In the genomic region with DNA sequence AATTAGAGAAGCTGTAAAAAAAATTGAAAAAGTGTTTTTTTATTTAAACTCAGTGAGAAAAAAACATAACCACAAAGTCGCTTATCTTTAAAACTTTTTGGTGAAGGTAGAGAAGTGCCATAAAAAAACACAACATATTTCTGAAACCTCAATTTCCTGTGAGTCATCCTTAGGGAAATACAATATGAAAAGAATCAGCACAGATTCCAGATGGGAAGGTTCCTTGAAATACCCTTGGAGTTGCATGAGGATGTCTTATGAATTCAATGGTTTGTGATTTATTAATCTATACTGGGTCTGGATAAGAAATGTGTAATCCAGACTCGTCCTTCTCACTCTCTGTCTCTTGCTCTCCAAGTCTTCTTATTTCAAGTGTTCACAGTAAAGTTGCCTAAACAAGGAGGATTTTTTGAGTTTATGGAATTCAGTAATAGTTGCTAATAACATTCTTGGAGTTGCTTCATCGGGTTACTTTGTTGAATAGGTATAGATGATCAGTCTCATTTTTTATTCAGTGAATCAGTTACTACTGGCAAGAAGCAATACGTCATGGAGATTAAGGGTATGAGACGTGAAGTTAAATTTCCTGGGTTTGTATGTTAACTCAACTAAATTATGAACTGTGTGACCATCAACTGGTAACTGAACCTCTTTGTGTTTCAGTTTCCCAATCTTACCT, we compare ENCODE assay signal across 16 cellular contexts.
A peak's percentile ranks its signal among the peaks of the same experiment; 100 is the strongest.
DNase-seq lines count a peak whose midpoint lies in the region; TF ChIP-seq lines count a peak whose summit lies in the region.
"Had no signal": no experiment of that assay in that cellular context is flagged by ENCODE, and none has a peak within 500 bp of the region (broad histone marks: within the 10 kb centered on the region; RNA-seq: fewer than 3 reads in every experiment).

No MANE protein-coding gene starts in this region.

- no peak overlapping the region for H2AFZ ChIP-seq in SK-N-SH (ENCODE audit: low read depth)

- peak overlapping the region; percentile 44 to 74; a peak in 3 of 4 replicates for H3K27ac ChIP-seq in SK-N-SH (ENCODE audit: low read depth in 2 of 2, low read length in 1 of 2)
- H3K27ac ChIP-seq: 22Rv1, thyroid gland had no signal

- H3K4me2 ChIP-seq in SK-N-SH = peak overlapping the region; percentile 44; the same call in 1 of the 2 replicates

- H3K4me1 ChIP-seq in SK-N-SH (ENCODE audit: control insufficient read depth in 1 of 2, insufficient read depth in 2 of 2, low read depth in 1 of 2, low read length in 1 of 2) = peaks cover 0 to 4% of the 10 kb centered on the region in 2 experiments; a peak in 1 of 4 replicates
- H3K4me1 ChIP-seq: thyroid gland had no signal

- no peak overlapping the region for H3K4me3 Mint-ChIP-seq in activated naive CD4-positive, alpha-beta T cell treated with anti-CD3 and anti-CD28 coated beads, Interleukin-2, amount 10 ng/mL, durations not matched to agents 7 days and 5 days
- H3K4me3 Mint-ChIP-seq: activated naive CD8-positive, alpha-beta T cell treated with anti-CD3 and anti-CD28 coated beads, Interleukin-2, amount 50 U/mL, for 24 hours had no signal

- CTCF ChIA-PET in SK-N-SH (lab: Yijun Ruan, JAX) = interaction anchor here (0.8 kb wide), 1 partner anchor 252 kb away, joined by 3 read pairs; no protein-coding TSS in a partner anchor
- CTCF ChIA-PET in activated naive CD4-positive, alpha-beta T cell treated with anti-CD3 and anti-CD28 coated beads, Interleukin-2, amount 10 ng/mL, durations not matched to agents 7 days and 5 days (lab: Charles Lee) = no interaction called here

- no peaks in the 10 kb centered on the region for H3K27me3 Mint-ChIP-seq in activated naive CD4-positive, alpha-beta T cell treated with anti-CD3 and anti-CD28 coated beads, Interleukin-2, amount 10 ng/mL, durations not matched to agents 7 days and 5 days
- H3K27me3 Mint-ChIP-seq: activated naive CD8-positive, alpha-beta T cell treated with anti-CD3 and anti-CD28 coated beads, Interleukin-2, amount 50 U/mL, for 24 hours had no signal

- no peak for TF ChIP-seq RAD21 in SK-N-SH (IDR thresholded peaks at IDR 0.05; ENCODE audit: low read length)

- no peaks in the 10 kb centered on the region for H3K27me3 ChIP-seq in SK-N-SH (ENCODE audit: insufficient read depth)
- H3K27me3 ChIP-seq: thyroid gland had no signal

- no peaks in the 10 kb centered on the region for H3K36me3 Mint-ChIP-seq in activated naive CD4-positive, alpha-beta T cell treated with anti-CD3 and anti-CD28 coated beads, Interleukin-2, amount 10 ng/mL, durations not matched to agents 7 days and 5 days

- no peaks in the 10 kb centered on the region for H4K20me1 ChIP-seq in SK-N-SH (ENCODE audit: insufficient read depth)

- peak; percentile 12 for DNase-seq in DMS53 (lab: John Stamatoyannopoulos, UW)
- no peak for DNase-seq in DMS53 treated with DMSO at 0.1 percent for 48 hours (lab: John Stamatoyannopoulos, UW; ENCODE audit: unreplicated experiment)
- no peak for DNase-seq in SK-N-SH
- DNase-seq in fibroblast of peridontal ligament (ENCODE audit: extremely low read depth) = peak; percentile 87
- peak; percentile 59 for DNase-seq in stromal cell of bone marrow (ENCODE audit: low read depth)
- DNase-seq in NCI-H1436 (lab: John Stamatoyannopoulos, UW) = no peak
- no peak for DNase-seq in activated naive CD4-positive, alpha-beta T cell treated with anti-CD3 and anti-CD28 coated beads, Interleukin-2, amount 10 ng/mL, durations not matched to agents 7 days and 5 days
- DNase-seq in DMS79 treated with DMSO at 0.1 percent for 48 hours (lab: John Stamatoyannopoulos, UW) = no peak
- DNase-seq: activated CD8-positive, alpha-beta memory T cell treated with anti-CD3 and anti-CD28 coated beads, Interleukin-2, amount 50 U/mL, for 48 hours; activated naive CD8-positive, alpha-beta T cell treated with anti-CD3 and anti-CD28 coated beads, Interleukin-2, amount 50 U/mL, for 24 hours; DND-41; NCI-H510A; right cardiac atrium; SHP77; thyroid gland had no signal

- no peak overlapping the region for H3K9ac ChIP-seq in SK-N-SH

- TF ChIP-seq EP300 in SK-N-SH (IDR thresholded peaks at IDR 0.05; ENCODE audit: borderline replicate concordance in 1 of 2, low read depth in 1 of 2, low read length in 1 of 2) = peak in 1 of 2 experiments; percentile 81; a peak in 2 of 4 replicates

- no peak overlapping the region; a peak in 1 of 4 replicates for H3K4me3 ChIP-seq in SK-N-SH (ENCODE audit: low read depth in 2 of 2, low read length in 1 of 2)
- H3K4me3 ChIP-seq: thyroid gland had no signal

- H3K79me2 ChIP-seq in SK-N-SH (ENCODE audit: insufficient read depth) = no peaks in the 10 kb centered on the region

- 8% methylated on average over 5 of the region's 5 CpGs for WGBS in SK-N-SH (ENCODE audit: low lambda C conversion rate)

- TF ChIP-seq CTCF in SK-N-SH (IDR thresholded peaks at IDR 0.05) = no peak

- H3K4me1 Mint-ChIP-seq in activated naive CD4-positive, alpha-beta T cell treated with anti-CD3 and anti-CD28 coated beads, Interleukin-2, amount 10 ng/mL, durations not matched to agents 7 days and 5 days = no peaks in the 10 kb centered on the region
- H3K4me1 Mint-ChIP-seq: activated naive CD8-positive, alpha-beta T cell treated with anti-CD3 and anti-CD28 coated beads, Interleukin-2, amount 50 U/mL, for 24 hours had no signal

- no peak overlapping the region for H3K27ac Mint-ChIP-seq in activated naive CD4-positive, alpha-beta T cell treated with anti-CD3 and anti-CD28 coated beads, Interleukin-2, amount 10 ng/mL, durations not matched to agents 7 days and 5 days
- H3K27ac Mint-ChIP-seq: activated naive CD8-positive, alpha-beta T cell treated with anti-CD3 and anti-CD28 coated beads, Interleukin-2, amount 50 U/mL, for 24 hours had no signal

- H3K9me3 Mint-ChIP-seq in activated naive CD4-positive, alpha-beta T cell treated with anti-CD3 and anti-CD28 coated beads, Interleukin-2, amount 10 ng/mL, durations not matched to agents 7 days and 5 days = peaks cover 6% of the 10 kb centered on the region

- peaks cover 2% of the 10 kb centered on the region for H3F3A ChIP-seq in SK-N-SH (replicated peaks; ENCODE audit: insufficient read depth)

- POLR2A ChIA-PET in SK-N-SH (lab: Yijun Ruan, JAX) = no interaction called here

- H3K9me2 ChIP-seq in SK-N-SH = no peaks in the 10 kb centered on the region

- no peaks in the 10 kb centered on the region for H3K36me3 ChIP-seq in SK-N-SH (replicated peaks in 1 of 2; ENCODE audit: control insufficient read depth in 1 of 2, insufficient read depth in 2 of 2, low read length in 1 of 2)
- H3K36me3 ChIP-seq: thyroid gland had no signal

- H3K9me3 ChIP-seq in SK-N-SH = no peaks in the 10 kb centered on the region
- H3K9me3 ChIP-seq: thyroid gland had no signal

TF ChIP-seq in SK-N-SH, 30 proteins besides CTCF, POLR2A, EP300 and RAD21 (continues in another document):
- TF ChIP-seq FOSL2 (IDR thresholded peaks at IDR 0.05; ENCODE audit: borderline replicate concordance, low read depth) (peak; percentile 88), TCF12 (IDR thresholded peaks at IDR 0.05) (peak; percentile 97), MXI1 (IDR thresholded peaks at IDR 0.05; ENCODE audit: low read depth, low read length) (no peak), RXRA (IDR thresholded peaks at IDR 0.05; ENCODE audit: borderline replicate concordance, low read depth) (peak; percentile 39; the same call in 1 of the 2 replicates), NFIC (IDR thresholded peaks at IDR 0.05; ENCODE audit: borderline replicate concordance) (peak; percentile 75), TEAD4 (IDR thresholded peaks at IDR 0.05; ENCODE audit: borderline replicate concordance, insufficient read depth) (peak; percentile 84; the same call in 1 of the 2 replicates), RCOR1 (IDR thresholded peaks at IDR 0.05; ENCODE audit: low read length) (no peak), EZH2phosphoT487 (IDR thresholded peaks at IDR 0.05; ENCODE audit: borderline replicate concordance, low read depth) (no peak), USF2 (IDR thresholded peaks at IDR 0.05; ENCODE audit: borderline replicate concordance, low read depth, low read length) (no peak), ELF1 (IDR thresholded peaks at IDR 0.05) (no peak), GABPA (IDR thresholded peaks at IDR 0.05; ENCODE audit: low read depth) (no peak), CHD2 (IDR thresholded peaks at IDR 0.05; ENCODE audit: low read length, partially characterized antibody) (no peak), POLR2AphosphoS5 (IDR thresholded peaks at IDR 0.05; ENCODE audit: low read depth, low read length) (peak; percentile 58; the same call in 1 of the 2 replicates), YY1 (IDR thresholded peaks at IDR 0.05; ENCODE audit: low read depth) (no peak), SIN3A (IDR thresholded peaks at IDR 0.05; ENCODE audit: borderline replicate concordance, low read depth, low read length) (no peak), MEF2A (IDR thresholded peaks at IDR 0.05; ENCODE audit: borderline replicate concordance, low read depth) (0 out of 2 replicates have a peak, but pooled peaks have one; percentile 11), FOXM1 (IDR thresholded peaks at IDR 0.05; ENCODE audit: low read depth) (peak; percentile 58; the same call in 1 of the 2 replicates)
- TF ChIP-seq, protein P1, sequence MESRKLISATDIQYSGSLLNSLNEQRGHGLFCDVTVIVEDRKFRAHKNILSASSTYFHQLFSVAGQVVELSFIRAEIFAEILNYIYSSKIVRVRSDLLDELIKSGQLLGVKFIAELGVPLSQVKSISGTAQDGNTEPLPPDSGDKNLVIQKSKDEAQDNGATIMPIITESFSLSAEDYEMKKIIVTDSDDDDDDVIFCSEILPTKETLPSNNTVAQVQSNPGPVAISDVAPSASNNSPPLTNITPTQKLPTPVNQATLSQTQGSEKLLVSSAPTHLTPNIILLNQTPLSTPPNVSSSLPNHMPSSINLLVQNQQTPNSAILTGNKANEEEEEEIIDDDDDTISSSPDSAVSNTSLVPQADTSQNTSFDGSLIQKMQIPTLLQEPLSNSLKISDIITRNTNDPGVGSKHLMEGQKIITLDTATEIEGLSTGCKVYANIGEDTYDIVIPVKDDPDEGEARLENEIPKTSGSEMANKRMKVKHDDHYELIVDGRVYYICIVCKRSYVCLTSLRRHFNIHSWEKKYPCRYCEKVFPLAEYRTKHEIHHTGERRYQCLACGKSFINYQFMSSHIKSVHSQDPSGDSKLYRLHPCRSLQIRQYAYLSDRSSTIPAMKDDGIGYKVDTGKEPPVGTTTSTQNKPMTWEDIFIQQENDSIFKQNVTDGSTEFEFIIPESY (IDR thresholded peaks at IDR 0.05; ENCODE audit: borderline replicate concordance, low read depth) = peak; percentile 42; the same call in 1 of the 2 replicates

Comparison
In these comparisons a context has a peak if more than half of its experiments do, and no peak if none do; other contexts are left out.
1. DNase-seq: peak in DMS53 (single experiment), fibroblast of peridontal ligament (single experiment) and stromal cell of bone marrow (single experiment); none in DMS53 treated with DMSO at 0.1 percent for 48 hours (single experiment), SK-N-SH (single experiment), NCI-H1436 (single experiment), activated naive CD4-positive, alpha-beta T cell treated with anti-CD3 and anti-CD28 coated beads, Interleukin-2, amount 10 ng/mL, durations not matched to agents 7 days and 5 days (single experiment) and DMS79 treated with DMSO at 0.1 percent for 48 hours (single experiment).